Comparison of ENCODE assay signal across 1 cellular context in the genomic region with DNA sequence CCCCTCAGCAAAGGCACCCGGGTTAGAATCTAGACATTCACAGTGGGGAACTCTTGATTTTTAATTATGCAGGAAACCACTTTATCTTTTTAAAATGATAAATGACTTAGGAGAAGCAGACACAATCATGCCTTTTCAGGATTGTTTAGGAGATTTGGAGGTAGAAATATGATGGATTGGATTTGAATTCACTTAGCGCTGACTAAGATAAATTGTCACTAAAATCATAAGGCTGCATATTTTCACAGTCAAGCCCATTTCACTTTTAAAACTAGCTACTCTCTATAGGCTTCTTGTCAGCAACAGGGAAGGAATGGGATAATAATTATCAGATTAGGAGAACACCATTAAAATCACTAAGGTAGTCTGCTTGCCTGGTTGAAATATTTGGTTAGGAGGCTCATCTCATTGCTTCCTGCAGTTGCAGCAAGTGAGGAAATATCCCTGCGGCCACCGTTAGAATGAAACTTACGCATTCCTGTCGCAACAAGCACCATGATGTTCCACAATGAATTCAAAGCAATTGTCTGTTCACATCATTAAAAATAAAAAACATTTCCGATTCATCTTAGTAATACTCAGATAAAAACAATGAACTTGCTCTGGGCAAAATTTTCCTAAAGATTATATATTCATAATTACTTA.
TF ChIP-seq lines count a peak whose summit lies in the region.

No MANE protein-coding gene starts in this region.

TF ChIP-seq in GM23338, 12 proteins besides CTCF, POLR2A, EP300 and RAD21 (continued from another document):
- TF ChIP-seq, protein P1, sequence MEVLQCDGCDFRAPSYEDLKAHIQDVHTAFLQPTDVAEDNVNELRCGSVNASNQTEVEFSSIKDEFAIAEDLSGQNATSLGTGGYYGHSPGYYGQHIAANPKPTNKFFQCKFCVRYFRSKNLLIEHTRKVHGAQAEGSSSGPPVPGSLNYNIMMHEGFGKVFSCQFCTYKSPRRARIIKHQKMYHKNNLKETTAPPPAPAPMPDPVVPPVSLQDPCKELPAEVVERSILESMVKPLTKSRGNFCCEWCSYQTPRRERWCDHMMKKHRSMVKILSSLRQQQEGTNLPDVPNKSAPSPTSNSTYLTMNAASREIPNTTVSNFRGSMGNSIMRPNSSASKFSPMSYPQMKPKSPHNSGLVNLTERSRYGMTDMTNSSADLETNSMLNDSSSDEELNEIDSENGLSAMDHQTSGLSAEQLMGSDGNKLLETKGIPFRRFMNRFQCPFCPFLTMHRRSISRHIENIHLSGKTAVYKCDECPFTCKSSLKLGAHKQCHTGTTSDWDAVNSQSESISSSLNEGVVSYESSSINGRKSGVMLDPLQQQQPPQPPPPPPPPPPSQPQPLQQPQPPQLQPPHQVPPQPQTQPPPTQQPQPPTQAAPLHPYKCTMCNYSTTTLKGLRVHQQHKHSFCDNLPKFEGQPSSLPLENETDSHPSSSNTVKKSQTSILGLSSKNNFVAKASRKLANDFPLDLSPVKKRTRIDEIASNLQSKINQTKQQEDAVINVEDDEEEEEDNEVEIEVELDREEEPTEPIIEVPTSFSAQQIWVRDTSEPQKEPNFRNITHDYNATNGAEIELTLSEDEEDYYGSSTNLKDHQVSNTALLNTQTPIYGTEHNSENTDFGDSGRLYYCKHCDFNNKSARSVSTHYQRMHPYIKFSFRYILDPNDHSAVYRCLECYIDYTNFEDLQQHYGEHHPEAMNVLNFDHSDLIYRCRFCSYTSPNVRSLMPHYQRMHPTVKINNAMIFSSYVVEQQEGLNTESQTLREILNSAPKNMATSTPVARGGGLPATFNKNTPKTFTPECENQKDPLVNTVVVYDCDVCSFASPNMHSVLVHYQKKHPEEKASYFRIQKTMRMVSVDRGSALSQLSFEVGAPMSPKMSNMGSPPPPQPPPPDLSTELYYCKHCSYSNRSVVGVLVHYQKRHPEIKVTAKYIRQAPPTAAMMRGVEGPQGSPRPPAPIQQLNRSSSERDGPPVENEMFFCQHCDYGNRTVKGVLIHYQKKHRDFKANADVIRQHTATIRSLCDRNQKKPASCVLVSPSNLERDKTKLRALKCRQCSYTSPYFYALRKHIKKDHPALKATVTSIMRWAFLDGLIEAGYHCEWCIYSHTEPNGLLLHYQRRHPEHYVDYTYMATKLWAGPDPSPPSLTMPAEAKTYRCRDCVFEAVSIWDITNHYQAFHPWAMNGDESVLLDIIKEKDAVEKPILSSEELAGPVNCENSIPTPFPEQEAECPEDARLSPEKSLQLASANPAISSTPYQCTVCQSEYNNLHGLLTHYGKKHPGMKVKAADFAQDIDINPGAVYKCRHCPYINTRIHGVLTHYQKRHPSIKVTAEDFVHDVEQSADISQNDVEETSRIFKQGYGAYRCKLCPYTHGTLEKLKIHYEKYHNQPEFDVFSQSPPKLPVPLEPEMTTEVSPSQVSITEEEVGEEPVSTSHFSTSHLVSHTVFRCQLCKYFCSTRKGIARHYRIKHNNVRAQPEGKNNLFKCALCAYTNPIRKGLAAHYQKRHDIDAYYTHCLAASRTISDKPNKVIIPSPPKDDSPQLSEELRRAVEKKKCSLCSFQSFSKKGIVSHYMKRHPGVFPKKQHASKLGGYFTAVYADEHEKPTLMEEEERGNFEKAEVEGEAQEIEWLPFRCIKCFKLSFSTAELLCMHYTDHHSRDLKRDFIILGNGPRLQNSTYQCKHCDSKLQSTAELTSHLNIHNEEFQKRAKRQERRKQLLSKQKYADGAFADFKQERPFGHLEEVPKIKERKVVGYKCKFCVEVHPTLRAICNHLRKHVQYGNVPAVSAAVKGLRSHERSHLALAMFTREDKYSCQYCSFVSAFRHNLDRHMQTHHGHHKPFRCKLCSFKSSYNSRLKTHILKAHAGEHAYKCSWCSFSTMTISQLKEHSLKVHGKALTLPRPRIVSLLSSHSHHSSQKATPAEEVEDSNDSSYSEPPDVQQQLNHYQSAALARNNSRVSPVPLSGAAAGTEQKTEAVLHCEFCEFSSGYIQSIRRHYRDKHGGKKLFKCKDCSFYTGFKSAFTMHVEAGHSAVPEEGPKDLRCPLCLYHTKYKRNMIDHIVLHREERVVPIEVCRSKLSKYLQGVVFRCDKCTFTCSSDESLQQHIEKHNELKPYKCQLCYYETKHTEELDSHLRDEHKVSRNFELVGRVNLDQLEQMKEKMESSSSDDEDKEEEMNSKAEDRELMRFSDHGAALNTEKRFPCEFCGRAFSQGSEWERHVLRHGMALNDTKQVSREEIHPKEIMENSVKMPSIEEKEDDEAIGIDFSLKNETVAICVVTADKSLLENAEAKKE (CRISPR knock-in tag; IDR thresholded peaks at IDR 0.05): no peak
- TF ChIP-seq STAT1 (IDR thresholded peaks at IDR 0.05; ENCODE audit: unreplicated experiment): no peak
- TF ChIP-seq CREB1 (CRISPR knock-in tag; IDR thresholded peaks at IDR 0.05; ENCODE audit: low read depth): no peak
- no peak for TF ChIP-seq ZNF114 (CRISPR knock-in tag; IDR thresholded peaks at IDR 0.05)
- TF ChIP-seq, protein P2, sequence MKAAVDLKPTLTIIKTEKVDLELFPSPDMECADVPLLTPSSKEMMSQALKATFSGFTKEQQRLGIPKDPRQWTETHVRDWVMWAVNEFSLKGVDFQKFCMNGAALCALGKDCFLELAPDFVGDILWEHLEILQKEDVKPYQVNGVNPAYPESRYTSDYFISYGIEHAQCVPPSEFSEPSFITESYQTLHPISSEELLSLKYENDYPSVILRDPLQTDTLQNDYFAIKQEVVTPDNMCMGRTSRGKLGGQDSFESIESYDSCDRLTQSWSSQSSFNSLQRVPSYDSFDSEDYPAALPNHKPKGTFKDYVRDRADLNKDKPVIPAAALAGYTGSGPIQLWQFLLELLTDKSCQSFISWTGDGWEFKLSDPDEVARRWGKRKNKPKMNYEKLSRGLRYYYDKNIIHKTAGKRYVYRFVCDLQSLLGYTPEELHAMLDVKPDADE (IDR thresholded peaks at IDR 0.05): no peak
- TF ChIP-seq EZH2 (IDR thresholded peaks at IDR 0.05; ENCODE audit: low read depth, unreplicated experiment): no peak
- no peak for TF ChIP-seq ZNF331 (CRISPR knock-in tag; IDR thresholded peaks at IDR 0.05; ENCODE audit: low read depth)
- no peak for TF ChIP-seq EZH2phosphoT487 (IDR thresholded peaks at IDR 0.05; ENCODE audit: unreplicated experiment)
- TF ChIP-seq JUNB (IDR thresholded peaks at IDR 0.05; ENCODE audit: unreplicated experiment): no peak
